27 cellular contexts compared by ENCODE assay signal in genomic region chrX:19789376-19789775, GRCh38.
A peak's percentile ranks its signal among the peaks of the same experiment; 100 is the strongest.
DNase-seq lines count a peak whose midpoint lies in the region; ATAC-seq and FAIRE-seq lines count a peak whose summit lies in the region.
"Had no signal": no experiment of that assay in that cellular context is flagged by ENCODE, and none has a peak within 500 bp of the region (broad histone marks: within the 10 kb centered on the region; RNA-seq: fewer than 3 reads in every experiment).

No MANE protein-coding gene starts in this region.

- peak; percentile 83 for FAIRE-seq in GM19239 (lab: Jason Lieb, UNC)
- FAIRE-seq: astrocyte, G401.6 had no signal

- peaks cover 6% of the 10 kb centered on the region for H3K36me3 Mint-ChIP-seq in activated naive CD4-positive, alpha-beta T cell treated with anti-CD3 and anti-CD28 coated beads for 36 hours (ENCODE audit: low read depth)
- H3K36me3 Mint-ChIP-seq in activated naive CD4-positive, alpha-beta T cell treated with anti-CD3 and anti-CD28 coated beads, Interleukin-2, amount 10 ng/mL, durations not matched to agents 7 days and 5 days: peaks cover 59% of the 10 kb centered on the region
- peaks cover 2% of the 10 kb centered on the region for H3K36me3 Mint-ChIP-seq in activated naive CD8-positive, alpha-beta T cell
- H3K36me3 Mint-ChIP-seq in stimulated activated memory B cell treated with anti-CD40 and anti-IgM and Interleukin-4, amounts not matched to agents 10 μg/mL and 1 μg/mL and 100 μg/mL, for 72 hours: peaks cover 10% of the 10 kb centered on the region
- H3K36me3 Mint-ChIP-seq: neural progenitor cell had no signal

- CTCF ChIA-PET in activated naive CD4-positive, alpha-beta T cell treated with anti-CD3 and anti-CD28 coated beads for 36 hours (lab: Charles Lee): no interaction called here
- CTCF ChIA-PET in activated naive CD4-positive, alpha-beta T cell treated with anti-CD3 and anti-CD28 coated beads, Interleukin-2, amount 10 ng/mL, durations not matched to agents 7 days and 5 days (lab: Charles Lee): no interaction called here

- no peaks in the 10 kb centered on the region for H3K27me3 Mint-ChIP-seq in activated naive CD4-positive, alpha-beta T cell treated with anti-CD3 and anti-CD28 coated beads for 36 hours (ENCODE audit: low read depth)
- H3K27me3 Mint-ChIP-seq in activated naive CD4-positive, alpha-beta T cell treated with anti-CD3 and anti-CD28 coated beads, Interleukin-2, amount 10 ng/mL, durations not matched to agents 7 days and 5 days: no peaks in the 10 kb centered on the region
- H3K27me3 Mint-ChIP-seq in activated naive CD8-positive, alpha-beta T cell: no peaks in the 10 kb centered on the region
- H3K27me3 Mint-ChIP-seq in stimulated activated memory B cell treated with anti-CD40 and anti-IgM and Interleukin-4, amounts not matched to agents 10 μg/mL and 1 μg/mL and 100 μg/mL, for 72 hours: no peaks in the 10 kb centered on the region
- H3K27me3 Mint-ChIP-seq: activated CD8-positive, alpha-beta memory T cell treated with anti-CD3 and anti-CD28 coated beads, Interleukin-2, amount 10 ng/mL, durations not matched to agents 7 days and 5 days had no signal

- ATAC-seq in stimulated activated memory B cell treated with anti-CD40 and anti-IgM and Interleukin-4, amounts not matched to agents 10 μg/mL and 1 μg/mL and 100 μg/mL, for 72 hours: no peak
- ATAC-seq in GM18517 (IDR thresholded peaks at IDR 0.05; ENCODE audit: unreplicated experiment): no peak
- no peak for ATAC-seq in HG03571 (IDR thresholded peaks at IDR 0.05; ENCODE audit: unreplicated experiment)
- no peak for ATAC-seq in GM19324 (IDR thresholded peaks at IDR 0.05; ENCODE audit: low FRiP score, unreplicated experiment)
- ATAC-seq: activated CD8-positive, alpha-beta memory T cell treated with anti-CD3 and anti-CD28 coated beads, Interleukin-2, amount 10 ng/mL, durations not matched to agents 7 days and 5 days; HCT116; left colon; right cardiac atrium had no signal

- no peak overlapping the region for H3K4me3 Mint-ChIP-seq in activated naive CD4-positive, alpha-beta T cell treated with anti-CD3 and anti-CD28 coated beads for 36 hours
- H3K4me3 Mint-ChIP-seq in activated naive CD4-positive, alpha-beta T cell treated with anti-CD3 and anti-CD28 coated beads, Interleukin-2, amount 10 ng/mL, durations not matched to agents 7 days and 5 days: no peak overlapping the region
- no peak overlapping the region for H3K4me3 Mint-ChIP-seq in activated naive CD8-positive, alpha-beta T cell
- no peak overlapping the region for H3K4me3 Mint-ChIP-seq in stimulated activated memory B cell treated with anti-CD40 and anti-IgM and Interleukin-4, amounts not matched to agents 10 μg/mL and 1 μg/mL and 100 μg/mL, for 72 hours
- H3K4me3 Mint-ChIP-seq: activated CD8-positive, alpha-beta memory T cell treated with anti-CD3 and anti-CD28 coated beads, Interleukin-2, amount 10 ng/mL, durations not matched to agents 7 days and 5 days; neural progenitor cell had no signal

- H3K27ac Mint-ChIP-seq in activated naive CD4-positive, alpha-beta T cell treated with anti-CD3 and anti-CD28 coated beads for 36 hours: peak overlapping the region; percentile 81
- no peak overlapping the region for H3K27ac Mint-ChIP-seq in activated naive CD4-positive, alpha-beta T cell treated with anti-CD3 and anti-CD28 coated beads, Interleukin-2, amount 10 ng/mL, durations not matched to agents 7 days and 5 days
- peak overlapping the region; percentile 77 for H3K27ac Mint-ChIP-seq in activated naive CD8-positive, alpha-beta T cell
- peak overlapping the region; percentile 89 for H3K27ac Mint-ChIP-seq in stimulated activated memory B cell treated with anti-CD40 and anti-IgM and Interleukin-4, amounts not matched to agents 10 μg/mL and 1 μg/mL and 100 μg/mL, for 72 hours
- H3K27ac Mint-ChIP-seq: activated CD8-positive, alpha-beta memory T cell treated with anti-CD3 and anti-CD28 coated beads, Interleukin-2, amount 10 ng/mL, durations not matched to agents 7 days and 5 days; neural progenitor cell had no signal

- peaks cover 71% of the 10 kb centered on the region for H3K4me1 Mint-ChIP-seq in activated naive CD4-positive, alpha-beta T cell treated with anti-CD3 and anti-CD28 coated beads for 36 hours (ENCODE audit: low read depth)
- peaks cover 63% of the 10 kb centered on the region for H3K4me1 Mint-ChIP-seq in activated naive CD4-positive, alpha-beta T cell treated with anti-CD3 and anti-CD28 coated beads, Interleukin-2, amount 10 ng/mL, durations not matched to agents 7 days and 5 days
- H3K4me1 Mint-ChIP-seq in activated naive CD8-positive, alpha-beta T cell (ENCODE audit: low read depth): peaks cover 74% of the 10 kb centered on the region
- H3K4me1 Mint-ChIP-seq in stimulated activated memory B cell treated with anti-CD40 and anti-IgM and Interleukin-4, amounts not matched to agents 10 μg/mL and 1 μg/mL and 100 μg/mL, for 72 hours: peaks cover 42% of the 10 kb centered on the region
- H3K4me1 Mint-ChIP-seq: neural progenitor cell had no signal

- intact Hi-C loops in activated naive CD4-positive, alpha-beta T cell treated with anti-CD3 and anti-CD28 coated beads for 36 hours (cut with micrococcal nuclease): no loop called here

- no peaks in the 10 kb centered on the region for H3K9me3 Mint-ChIP-seq in activated naive CD4-positive, alpha-beta T cell treated with anti-CD3 and anti-CD28 coated beads for 36 hours
- peaks cover 14% of the 10 kb centered on the region for H3K9me3 Mint-ChIP-seq in activated naive CD4-positive, alpha-beta T cell treated with anti-CD3 and anti-CD28 coated beads, Interleukin-2, amount 10 ng/mL, durations not matched to agents 7 days and 5 days
- no peaks in the 10 kb centered on the region for H3K9me3 Mint-ChIP-seq in activated naive CD8-positive, alpha-beta T cell (ENCODE audit: low read depth)
- no peaks in the 10 kb centered on the region for H3K9me3 Mint-ChIP-seq in stimulated activated memory B cell treated with anti-CD40 and anti-IgM and Interleukin-4, amounts not matched to agents 10 μg/mL and 1 μg/mL and 100 μg/mL, for 72 hours

- DNase-seq in activated naive CD4-positive, alpha-beta T cell treated with anti-CD3 and anti-CD28 coated beads for 36 hours: no peak
- no peak for DNase-seq in activated naive CD4-positive, alpha-beta T cell treated with anti-CD3 and anti-CD28 coated beads, Interleukin-2, amount 10 ng/mL, durations not matched to agents 7 days and 5 days
- no peak for DNase-seq in GM19239 (ENCODE audit: insufficient read length, low spot score)
- DNase-seq: activated CD4-positive, alpha-beta T cell treated with anti-CD3 and anti-CD28 coated beads for 4 hours; activated CD8-positive, alpha-beta memory T cell treated with anti-CD3 and anti-CD28 coated beads, Interleukin-2, amount 10 ng/mL, durations not matched to agents 7 days and 5 days; Caco-2; colonic mucosa; DMS79; effector CD8-positive, alpha-beta T cell; IMR-90; left colon; right cardiac atrium; spleen; stimulated activated CD4-positive, alpha-beta T cell treated with anti-CD3 and anti-CD28 coated beads, Interleukin-2, amount 100 ng/mL, for 24 hours; SW 1271; T-helper 9 cell; thyroid gland; uterus had no signal
